Comparison of ENCODE assay signal across 10 cellular contexts in the genomic region with DNA sequence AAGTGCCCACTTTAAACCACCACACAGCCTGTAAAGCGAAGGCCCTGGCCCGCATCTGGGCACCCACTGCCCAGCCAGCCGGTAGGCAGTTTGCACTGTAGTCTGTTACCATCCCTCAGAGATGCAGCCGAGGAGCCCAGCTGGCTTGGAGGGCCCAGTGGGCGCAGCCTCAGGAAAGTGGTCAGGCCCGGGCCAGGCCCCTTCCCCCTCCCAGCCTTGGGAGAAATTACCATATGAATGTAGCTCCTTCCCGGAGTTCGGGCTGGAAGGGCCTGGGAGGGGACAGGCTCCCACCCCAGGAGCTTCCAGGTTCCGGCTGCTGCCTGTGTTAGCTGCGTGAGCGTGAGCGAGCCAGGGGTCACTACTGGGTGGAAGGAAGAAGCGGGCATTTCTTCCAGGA.
A peak's percentile ranks its signal among the peaks of the same experiment; 100 is the strongest.
DNase-seq lines count a peak whose midpoint lies in the region; ATAC-seq, FAIRE-seq and TF ChIP-seq lines count a peak whose summit lies in the region.
"Had no signal": no experiment of that assay in that cellular context is flagged by ENCODE, and none has a peak within 500 bp of the region (broad histone marks: within the 10 kb centered on the region; RNA-seq: fewer than 3 reads in every experiment).

No MANE protein-coding gene starts in this region.

- H4K20me1 ChIP-seq in SK-N-SH (ENCODE audit: insufficient read depth), result peaks cover 68% of the 10 kb centered on the region
- H4K20me1 ChIP-seq in K562 (replicated peaks; ENCODE audit: control insufficient read depth, insufficient read depth, low read length), result peaks cover 15% of the 10 kb centered on the region; the same call in 1 of the 2 replicates
- peaks cover 78% of the 10 kb centered on the region for H4K20me1 ChIP-seq in HepG2 (ENCODE audit: insufficient read depth, low read length)
- H4K20me1 ChIP-seq in PC-9 (ENCODE audit: insufficient read depth), result peaks cover 61% of the 10 kb centered on the region

- BruUV-seq in K562 (replicated peaks; lab: Mats Ljungman, UMichigan) (no TSS peak), HepG2 (replicated peaks; lab: Mats Ljungman, UMichigan) (no TSS peak), PC-9 (replicated peaks; lab: Mats Ljungman, UMichigan) (no TSS peak)

- 95% methylated on average over 7 of the region's 13 CpGs for WGBS in SK-N-SH (ENCODE audit: low lambda C conversion rate)
- 94% methylated on average over 12 of the region's 13 CpGs for WGBS in K562 (ENCODE audit: insufficient coverage, low coverage, missing lambda C conversion rate)
- 100% methylated on average over 10 of the region's 13 CpGs for WGBS in HepG2 (ENCODE audit: low lambda C conversion rate)

- intact Hi-C loops in K562 (cut with micrococcal nuclease) (no loop called here), HepG2 (cut with micrococcal nuclease; ENCODE audit: unreplicated experiment) (no loop called here), PC-9 (cut with micrococcal nuclease; ENCODE audit: unreplicated experiment) (no loop called here)

- no peaks in the 10 kb centered on the region for H3K36me3 ChIP-seq in SK-N-SH (replicated peaks in 1 of 2; ENCODE audit: control insufficient read depth in 1 of 2, insufficient read depth in 2 of 2, low read length in 1 of 2)
- peaks cover 14% of the 10 kb centered on the region; the same call in 1 of the 3 replicates for H3K36me3 ChIP-seq in K562 (ENCODE audit: control insufficient read depth, insufficient read depth, low read length)
- H3K36me3 ChIP-seq in HepG2 (replicated peaks in 1 of 2; ENCODE audit: control insufficient read depth in 1 of 2, insufficient read depth in 2 of 2, low read length in 2 of 2), result peaks cover 31 to 62% of the 10 kb centered on the region in 2 experiments
- no peaks in the 10 kb centered on the region for H3K36me3 ChIP-seq in PC-9 (ENCODE audit: low read depth)

- in situ Hi-C loops in K562 (cut with MboI), result no loop called here
- in situ Hi-C loops in HepG2 (cut with HindIII; ENCODE audit: extremely low pct_ligation_motif_present, low pct_unique_long_range_greater_than_20kb), result no loop called here

- H3K4me2 ChIP-seq in SK-N-SH (no peak overlapping the region), K562 (ENCODE audit: insufficient read depth, low read length) (no peak overlapping the region), HepG2 (ENCODE audit: low read depth, low read length) (no peak overlapping the region), PC-9 (no peak overlapping the region)
- H3K4me2 ChIP-seq: KMS-11 had no signal

- H3K27ac ChIP-seq in SK-N-SH (ENCODE audit: low read depth in 2 of 2, low read length in 1 of 2) (peak overlapping the region; percentile 8 to 38; a peak in 2 of 4 replicates), K562 (ENCODE audit: extremely low read depth, low read depth, low read length) (peak overlapping the region; percentile 12; the same call in 2 of the 3 replicates), HepG2 (ENCODE audit: extremely low read length, insufficient read depth, low read length) (no peak overlapping the region), substantia nigra (ENCODE audit: low read depth, low read length, poor library complexity, severe bottlenecking) (peak overlapping the region; percentile 33), PC-9 (no peak overlapping the region)
- H3K27ac ChIP-seq: 22Rv1 had no signal

- H3K9me1 ChIP-seq in K562 (ENCODE audit: control insufficient read depth, insufficient read depth, low read length), result no peaks in the 10 kb centered on the region

- H3F3A ChIP-seq in SK-N-SH (replicated peaks; ENCODE audit: insufficient read depth), result peaks cover 8% of the 10 kb centered on the region
- no peaks in the 10 kb centered on the region; the same call in 1 of the 2 replicates for H3F3A ChIP-seq in PC-9 (ENCODE audit: insufficient read depth, low read depth)

- TF ChIP-seq RAD21 in SK-N-SH (IDR thresholded peaks at IDR 0.05; ENCODE audit: low read length) (no peak), K562 (CRISPR knock-in tag; conservative IDR thresholded peaks at IDR 0.05 in 1 of 2, IDR thresholded peaks at IDR 0.05 in 1 of 2) (no peak), HepG2 (CRISPR knock-in tag; IDR thresholded peaks at IDR 0.05) (no peak)

- H3K79me2 ChIP-seq in SK-N-SH (ENCODE audit: insufficient read depth) (peaks cover 96% of the 10 kb centered on the region), K562 (ENCODE audit: control insufficient read depth, insufficient read depth, low read length) (peaks cover 77% of the 10 kb centered on the region), HepG2 (ENCODE audit: insufficient read depth, low read length) (peaks cover 92% of the 10 kb centered on the region), PC-9 (ENCODE audit: low read depth) (peaks cover 5% of the 10 kb centered on the region; the same call in 1 of the 2 replicates)

- no peaks in the 10 kb centered on the region for H3K9me3 ChIP-seq in SK-N-SH
- no peaks in the 10 kb centered on the region for H3K9me3 ChIP-seq in K562 (replicated peaks; ENCODE audit: control insufficient read depth, insufficient read depth, low read depth, low read length)
- no peaks in the 10 kb centered on the region for H3K9me3 ChIP-seq in HepG2 (ENCODE audit: low read length)
- H3K9me3 ChIP-seq in PC-9 (ENCODE audit: insufficient read depth, low read depth), result no peaks in the 10 kb centered on the region

- no peak for TF ChIP-seq POLR2A in K562 (conservative IDR thresholded peaks at IDR 0.05)
- TF ChIP-seq POLR2A in HepG2 (IDR thresholded peaks at IDR 0.05; ENCODE audit: insufficient read depth in 1 of 2, low read depth in 2 of 2, low read length in 2 of 2), result no peak

- H3K27me3 ChIP-seq in SK-N-SH (ENCODE audit: insufficient read depth) (no peaks in the 10 kb centered on the region), K562 (ENCODE audit: control insufficient read depth in 2 of 2, insufficient read depth in 2 of 2, low read length in 2 of 2) (no peaks in the 10 kb centered on the region), HepG2 (ENCODE audit: control insufficient read depth in 1 of 2, insufficient read depth in 2 of 2, low read length in 2 of 2) (no peaks in the 10 kb centered on the region), PC-9 (ENCODE audit: insufficient read depth, low read depth) (no peaks in the 10 kb centered on the region)

- CTCF ChIA-PET in SK-N-SH (lab: Yijun Ruan, JAX), result interaction anchor here (1.0 to 1.2 kb wide), 5 partner anchors 15 to 36 kb away, joined by 3 read pairs; no protein-coding TSS in a partner anchor
- CTCF ChIA-PET in K562 (lab: Yijun Ruan, JAX; ENCODE audit: low intra/inter-chr PET ratio), result no interaction called here
- CTCF ChIA-PET in HepG2 (lab: Yijun Ruan, JAX; ENCODE audit: low intra/inter-chr PET ratio, low total read pairs), result no interaction called here
- CTCF ChIA-PET in PC-9 (lab: Charles Lee), result no interaction called here

- H3K9ac ChIP-seq in SK-N-SH (no peak overlapping the region), K562 (ENCODE audit: insufficient read depth in 1 of 2, low read depth in 2 of 2, low read length in 2 of 2) (peak overlapping the region in 1 of 2 experiments; percentile 77; a peak in 2 of 4 replicates), HepG2 (ENCODE audit: insufficient read depth, low read depth, low read length) (no peak overlapping the region)
- H3K9ac ChIP-seq: KMS-11 had no signal

- ATAC-seq in SK-N-SH treated with all-trans-retinoic acid at 6 μM for 48 hours (no peak), K562 (no peak), HepG2 (no peak)

- DNase-seq in SK-N-SH (no peak), K562 (ENCODE audit: extremely low read depth in 1 of 4, low spot score in 3 of 4) (no peak), HepG2 (ENCODE audit: low spot score) (no peak), substantia nigra (lab: John Stamatoyannopoulos, UW) (peak in 6 of 49 donors; percentile 29 to 64 (median 42)), GM19238 (ENCODE audit: insufficient read length, low spot score) (no peak), PC-9 (no peak)
- DNase-seq in activated effector memory CD4-positive, alpha-beta T cell treated with Interleukin-2 at 50 U/mL for 16 hours, result no peak

- H3K9me2 ChIP-seq in SK-N-SH (no peaks in the 10 kb centered on the region), PC-9 (ENCODE audit: insufficient read depth) (no peaks in the 10 kb centered on the region)

- TF ChIP-seq CTCF in SK-N-SH (IDR thresholded peaks at IDR 0.05) (no peak), K562 (IDR thresholded peaks at IDR 0.05 in 2 of 3, conservative IDR thresholded peaks at IDR 0.05 in 1 of 3; ENCODE audit: insufficient read depth in 2 of 3, low read depth in 1 of 3, low read length in 3 of 3) (no peak), HepG2 (CRISPR knock-in tag; IDR thresholded peaks at IDR 0.05) (no peak), PC-9 (conservative IDR thresholded peaks at IDR 0.05) (no peak)

- TF ChIP-seq EP300 in SK-N-SH (IDR thresholded peaks at IDR 0.05; ENCODE audit: borderline replicate concordance in 1 of 2, low read depth in 1 of 2, low read length in 1 of 2), result no peak
- TF ChIP-seq EP300 in K562 (IDR thresholded peaks at IDR 0.05; ENCODE audit: low read length), result no peak
- no peak for TF ChIP-seq EP300 in HepG2 (IDR thresholded peaks at IDR 0.05; ENCODE audit: low read depth in 2 of 2, low read length in 2 of 2)
- TF ChIP-seq EP300 in HepG2 (CRISPR knock-in tag; IDR thresholded peaks at IDR 0.05; ENCODE audit: borderline replicate concordance), result no peak

- FAIRE-seq in K562 (lab: Jason Lieb, UNC) (no peak), HepG2 (lab: Jason Lieb, UNC) (no peak)

- POLR2A ChIA-PET in SK-N-SH (lab: Yijun Ruan, JAX) (interaction anchor here (1.7 kb wide), 1 partner anchor 15 kb away, joined by 6 read pairs; no protein-coding TSS in a partner anchor), K562 (lab: Yijun Ruan, JAX) (interaction anchor here (1.6 kb wide), 1 partner anchor 12 kb away, joined by 5 read pairs; no protein-coding TSS in a partner anchor), HepG2 (lab: Yijun Ruan, JAX) (interaction anchor here (1.5 kb wide), 1 partner anchor 13 kb away, joined by 9 read pairs; no protein-coding TSS in a partner anchor), PC-9 (lab: Charles Lee; ENCODE audit: unreplicated experiment) (no interaction called here)

- H2AFZ ChIP-seq in SK-N-SH (ENCODE audit: low read depth), result no peak overlapping the region
- no peak overlapping the region for H2AFZ ChIP-seq in K562 (ENCODE audit: low read depth, low read length)
- H2AFZ ChIP-seq in HepG2 (ENCODE audit: low read length), result no peak overlapping the region
- H2AFZ ChIP-seq in PC-9, result no peak overlapping the region

- peaks cover 26 to 28% of the 10 kb centered on the region in 2 experiments for H3K4me1 ChIP-seq in SK-N-SH (ENCODE audit: control insufficient read depth in 1 of 2, insufficient read depth in 2 of 2, low read depth in 1 of 2, low read length in 1 of 2)
- peaks cover 24 to 39% of the 10 kb centered on the region in 2 experiments for H3K4me1 ChIP-seq in K562 (replicated peaks in 1 of 2; ENCODE audit: control insufficient read depth in 2 of 2, insufficient read depth in 2 of 2, low read length in 2 of 2)
- peaks cover 64% of the 10 kb centered on the region for H3K4me1 ChIP-seq in HepG2 (ENCODE audit: insufficient read depth, low read length)
- H3K4me1 ChIP-seq in PC-9 (replicated peaks; ENCODE audit: insufficient read depth), result peaks cover 6% of the 10 kb centered on the region; the same call in 1 of the 2 replicates

- H3K4me3 ChIP-seq in SK-N-SH (ENCODE audit: low read depth in 2 of 2, low read length in 1 of 2) (no peak overlapping the region), K562 (no peak overlapping the region), HepG2 (replicated peaks in 1 of 3; ENCODE audit: insufficient read depth in 1 of 3, low read depth in 2 of 3, low read length in 3 of 3) (no peak overlapping the region), PC-9 (no peak overlapping the region)

Comparison
In these comparisons a context has a peak if more than half of its experiments do, and no peak if none do; other contexts are left out.
1. H3K27ac ChIP-seq: peak in SK-N-SH (2 of 2), K562 (single experiment) and substantia nigra (single experiment); none in HepG2 (single experiment) and PC-9 (single experiment).